ENCODE assay signal across 10 cellular contexts in genomic region chr19:1872807-1873523, GRCh38. TPM values are rescaled to one million over a fixed set of nuclear protein-coding genes. Genes with fewer than 3 reads are reported as not detected.
DNase-seq lines count a peak whose midpoint lies in the region; ATAC-seq and TF ChIP-seq lines count a peak whose summit lies in the region.
"Had no signal": no experiment of that assay in that cellular context is flagged by ENCODE, and none has a peak within 500 bp of the region (broad histone marks: within the 10 kb centered on the region; RNA-seq: fewer than 3 reads in every experiment).

No MANE protein-coding gene starts in this region.

- peak overlapping the region; percentile 95 for H3K4me3 ChIP-seq in Loucy (ENCODE audit: low read length, poor library complexity, severe bottlenecking)
- peak overlapping the region in 3 of 4 donors; percentile 54 to 96 (median 96) for H3K4me3 ChIP-seq in esophagus squamous epithelium
- peak overlapping the region; percentile 97 for H3K4me3 ChIP-seq in psoas muscle

- H3F3A ChIP-seq in Loucy (ENCODE audit: low read depth): no peaks in the 10 kb centered on the region

- H3K9me3 ChIP-seq in Loucy (ENCODE audit: insufficient read depth, low read depth, low read length) (no peaks in the 10 kb centered on the region), esophagus squamous epithelium (no peaks in the 10 kb centered on the region), psoas muscle (no peaks in the 10 kb centered on the region)

- ATAC-seq in psoas muscle (no peak), WTC11 (no peak), HG03520 (IDR thresholded peaks at IDR 0.05; ENCODE audit: unreplicated experiment) (no peak)

- H3K9ac ChIP-seq in Loucy (ENCODE audit: low read depth, low read length, poor library complexity, severe bottlenecking): peak overlapping the region; percentile 88

- peak overlapping the region; percentile 96 for H3K27ac ChIP-seq in C4-2B
- peak overlapping the region; percentile 82 to 97 (median 94) for H3K27ac ChIP-seq in esophagus squamous epithelium
- H3K27ac ChIP-seq in psoas muscle: peak overlapping the region; percentile 100

- intact Hi-C loops in esophagus squamous epithelium (cut with DNase I): no loop called here
- intact Hi-C loops in psoas muscle (cut with DNase I): no loop called here

- H3K4me1 ChIP-seq in Loucy (ENCODE audit: insufficient read depth, low read length, poor library complexity, severe bottlenecking): peaks cover 25% of the 10 kb centered on the region
- peaks cover 38 to 66% (median 39%) of the 10 kb centered on the region in 3 donors for H3K4me1 ChIP-seq in esophagus squamous epithelium
- peaks cover 36% of the 10 kb centered on the region for H3K4me1 ChIP-seq in psoas muscle

- TF ChIP-seq CTCF in C4-2B (conservative IDR thresholded peaks at IDR 0.05) (no peak), Loucy (conservative IDR thresholded peaks at IDR 0.05; ENCODE audit: low read length) (no peak), esophagus squamous epithelium (IDR thresholded peaks at IDR 0.05) (no peak), psoas muscle (IDR thresholded peaks at IDR 0.05) (no peak), WTC11 (IDR thresholded peaks at IDR 0.05) (no peak), progenitor cell of endocrine pancreas (IDR thresholded peaks at IDR 0.05; ENCODE audit: unreplicated experiment) (no peak)

- peaks cover 4% of the 10 kb centered on the region for H3K36me3 Mint-ChIP-seq in WTC11
- no peaks in the 10 kb centered on the region for H3K36me3 Mint-ChIP-seq in progenitor cell of endocrine pancreas (ENCODE audit: insufficient read depth)
- H3K36me3 Mint-ChIP-seq: naive B cell had no signal

- H3K27ac Mint-ChIP-seq in WTC11 (no peak overlapping the region), progenitor cell of endocrine pancreas (no peak overlapping the region)

- H3K36me3 ChIP-seq in Loucy (ENCODE audit: insufficient read depth, low read length) (no peaks in the 10 kb centered on the region), esophagus squamous epithelium (peaks cover 0 to 34% (median 0%) of the 10 kb centered on the region in 3 donors), psoas muscle (ENCODE audit: insufficient read depth in 1 of 2, low read depth in 1 of 2) (peaks cover 0 to 13% of the 10 kb centered on the region in 2 donors)

- H2AFZ ChIP-seq in Loucy (ENCODE audit: low read length): no peak overlapping the region

- TF ChIP-seq POLR2A in esophagus squamous epithelium (IDR thresholded peaks at IDR 0.05): no peak

- no peaks in the 10 kb centered on the region for H3K9me2 ChIP-seq in Loucy (replicated peaks; ENCODE audit: low read depth, low read length)

- CTCF ChIA-PET in WTC11 (lab: Charles Lee): no interaction called here

- H3K27me3 Mint-ChIP-seq in WTC11 (ENCODE audit: low read depth): no peaks in the 10 kb centered on the region
- no peaks in the 10 kb centered on the region for H3K27me3 Mint-ChIP-seq in progenitor cell of endocrine pancreas
- H3K27me3 Mint-ChIP-seq: naive B cell had no signal

- DNase-seq in esophagus squamous epithelium (lab: John Stamatoyannopoulos, UW) (no peak), psoas muscle (no peak), WTC11 (ENCODE audit: low spot score) (no peak), progenitor cell of endocrine pancreas (ENCODE audit: low spot score, unreplicated experiment) (no peak), NCI-H2107 treated with DMSO at 0.1 percent for 48 hours (lab: John Stamatoyannopoulos, UW; ENCODE audit: unreplicated experiment) (no peak)
- DNase-seq: foreskin fibroblast, naive B cell had no signal

- no peak overlapping the region for H3K4me3 Mint-ChIP-seq in WTC11
- H3K4me3 Mint-ChIP-seq in progenitor cell of endocrine pancreas (ENCODE audit: low read depth): no peak overlapping the region

- WGBS in esophagus squamous epithelium, 2 donors: 80% methylated on average over 1 of the region's 25 CpGs; no CpG with 5 or more reads in 1 of the 2 donors
- 66 to 74% (median 68%) methylated on average over 21 to 25 of the region's 25 CpGs for WGBS in psoas muscle, 3 donors

- H4K20me1 ChIP-seq in Loucy (ENCODE audit: insufficient read depth, low read length, poor library complexity, severe bottlenecking): peaks cover 31% of the 10 kb centered on the region

- H3K79me2 ChIP-seq in Loucy (ENCODE audit: insufficient read depth, low read length): peaks cover 56% of the 10 kb centered on the region

- POLR2A ChIA-PET in WTC11 (lab: Charles Lee): no interaction called here

- H3K4me1 Mint-ChIP-seq in WTC11 (peaks cover 16% of the 10 kb centered on the region), progenitor cell of endocrine pancreas (ENCODE audit: low read depth) (peaks cover 22% of the 10 kb centered on the region)

- H3K27me3 ChIP-seq in Loucy (ENCODE audit: insufficient read depth, low read length, poor library complexity, severe bottlenecking): no peaks in the 10 kb centered on the region
- no peaks in the 10 kb centered on the region for H3K27me3 ChIP-seq in esophagus squamous epithelium
- no peaks in the 10 kb centered on the region for H3K27me3 ChIP-seq in psoas muscle (ENCODE audit: insufficient read depth in 3 of 3, low read length in 2 of 3)

- H3K4me2 ChIP-seq in Loucy (ENCODE audit: low read depth, low read length, poor library complexity, severe bottlenecking): peak overlapping the region; percentile 96

- H3K9me3 Mint-ChIP-seq in WTC11: no peaks in the 10 kb centered on the region
- no peaks in the 10 kb centered on the region for H3K9me3 Mint-ChIP-seq in progenitor cell of endocrine pancreas (ENCODE audit: low read depth)
- H3K9me3 Mint-ChIP-seq: naive B cell had no signal

TF ChIP-seq in WTC11, 78 proteins besides CTCF, POLR2A, EP300 and RAD21 (continues in another document):
- no peak for TF ChIP-seq ZNF512 (CRISPR knock-in tag; IDR thresholded peaks at IDR 0.05; ENCODE audit: borderline replicate concordance)
- TF ChIP-seq CREB1 (CRISPR knock-in tag; IDR thresholded peaks at IDR 0.05): no peak

RNA-seq across cellular contexts. Expression of gene KLF16, which starts 9.6 kb away (rescaled TPM):
- 10 to 100 TPM in 1 of 4 donors, 1 to 10 TPM in 3; 8.3 to 13.5 (median 9.1) TPM for total RNA-seq in esophagus squamous epithelium
- total RNA-seq in psoas muscle: 10 to 100 TPM in 1 of 4 donors, 1 to 10 TPM in 3; 3.0 to 11.1 (median 4.3) TPM
- polyA plus RNA-seq in psoas muscle: 10 to 100 TPM in 1 of 3 donors, 1 to 10 TPM in 2; 2.2 to 13.0 (median 3.1) TPM
- 54.4 to 64.0 TPM (median 55.4 TPM) in 3 replicates for total RNA-seq in WTC11 (2021)
- total RNA-seq in progenitor cell of endocrine pancreas: 13.2 and 13.5 TPM in 2 replicates

RNA-seq across cellular contexts. Expression of gene ABHD17A, which starts 12.3 kb away (rescaled TPM):
- 10 to 100 TPM; 78.4 to 91.7 (median 82.9) TPM for total RNA-seq in esophagus squamous epithelium
- total RNA-seq in psoas muscle: 10 to 100 TPM; 38.5 to 54.2 (median 42.3) TPM
- polyA plus RNA-seq in psoas muscle: 10 to 100 TPM; 35.5 to 58.9 (median 47.6) TPM
- 55.0 to 60.7 TPM (median 57.3 TPM) in 3 replicates for total RNA-seq in WTC11 (2021)
- 46.5 and 48.8 TPM in 2 replicates for total RNA-seq in progenitor cell of endocrine pancreas

RNA-seq across cellular contexts. Expression of gene REXO1, which starts 24.7 kb away (rescaled TPM):
- total RNA-seq in esophagus squamous epithelium (10 to 100 TPM in 3 of 4 donors, 1 to 10 TPM in 1; 7.5 to 16.4 (median 15.4) TPM), psoas muscle (10 to 100 TPM; 13.5 to 35.2 (median 22.3) TPM), WTC11 (2021) (48.9 to 61.1 TPM (median 50.1 TPM) in 3 replicates), progenitor cell of endocrine pancreas (42.8 and 44.6 TPM in 2 replicates)
- polyA plus RNA-seq in psoas muscle: 10 to 100 TPM; 16.5 to 26.9 (median 20.3) TPM

RNA-seq across cellular contexts. Expression of gene ADAT3, which starts 32.2 kb away (rescaled TPM):
- 10 to 100 TPM in 2 of 4 donors, 1 to 10 TPM in 2; 4.7 to 20.4 (median 11.1) TPM for total RNA-seq in esophagus squamous epithelium
- total RNA-seq in psoas muscle: 1 to 10 TPM; 1.4 to 2.2 (median 1.7) TPM
- 1 to 10 TPM; 2.4 to 7.2 (median 3.6) TPM for polyA plus RNA-seq in psoas muscle
- total RNA-seq in WTC11 (2021): 15.0 to 20.3 TPM (median 15.9 TPM) in 3 replicates
- 14.1 and 16.2 TPM in 2 replicates for total RNA-seq in progenitor cell of endocrine pancreas

RNA-seq across cellular contexts. Expression of gene SCAMP4, which starts 32.2 kb away (rescaled TPM):
- total RNA-seq in esophagus squamous epithelium: 100 to 1,000 TPM in 1 of 4 donors, 10 to 100 TPM in 3; 49.8 to 144 (median 83.9) TPM
- 10 to 100 TPM; 13.4 to 16.3 (median 15.1) TPM for total RNA-seq in psoas muscle
- 10 to 100 TPM in 2 of 3 donors, 1 to 10 TPM in 1; 9.5 to 17.5 (median 15.5) TPM for polyA plus RNA-seq in psoas muscle
- 81.3 to 86.1 TPM (median 86.1 TPM) in 3 replicates for total RNA-seq in WTC11 (2021)
- 101 and 102 TPM in 2 replicates for total RNA-seq in progenitor cell of endocrine pancreas
